Comparison of ENCODE assay signal across 9 cellular contexts in genomic region chr9:36991516-36992134, GRCh38. TPM values are rescaled to one million over a fixed set of nuclear protein-coding genes. Genes with fewer than 3 reads are reported as not detected.
DNase-seq lines count a peak whose midpoint lies in the region; ATAC-seq, FAIRE-seq and TF ChIP-seq lines count a peak whose summit lies in the region.
"Had no signal": no experiment of that assay in that cellular context is flagged by ENCODE, and none has a peak within 500 bp of the region (broad histone marks: within the 10 kb centered on the region; RNA-seq: fewer than 3 reads in every experiment).

No MANE protein-coding gene starts in this region.

- POLR2A ChIA-PET in PC-9 (lab: Charles Lee; ENCODE audit: unreplicated experiment) = interaction anchor here (0.5 kb wide), 1 partner anchor 12 kb away, joined by 7 read pairs; no protein-coding TSS in a partner anchor
- POLR2A ChIA-PET in endothelial cell of umbilical vein (lab: Charles Lee) = no interaction called here

- H3F3A ChIP-seq in PC-9 (ENCODE audit: insufficient read depth, low read depth) (no peaks in the 10 kb centered on the region), GM23248 (ENCODE audit: insufficient read depth) (no peaks in the 10 kb centered on the region)

- dilution Hi-C loops in endothelial cell of umbilical vein (cut with MboI; ENCODE audit: extremely low pct_ligation_motif_present, low sequenced_read_pairs) = no loop called here

- TF ChIP-seq POLR2A in endothelial cell of umbilical vein (IDR thresholded peaks at IDR 0.05; ENCODE audit: low read depth, low read length) = no peak

- WGBS in GM23248 (ENCODE audit: low coverage in 1 of 2, low lambda C conversion rate in 2 of 2, missing lambda C conversion rate in 2 of 2), 2 experiments = 9 to 15% methylated on average over 6 of the region's 6 CpGs

- H3K9me2 ChIP-seq in PC-9 (ENCODE audit: insufficient read depth) (no peaks in the 10 kb centered on the region), GM23248 (ENCODE audit: insufficient read depth) (no peaks in the 10 kb centered on the region)

- H3K9me1 ChIP-seq in endothelial cell of umbilical vein (replicated peaks; ENCODE audit: control insufficient read depth, extremely low read depth, insufficient read depth, low read length) = no peaks in the 10 kb centered on the region

- H3K9ac ChIP-seq in endothelial cell of umbilical vein (replicated peaks; ENCODE audit: extremely low read depth, insufficient read depth, low read length) = no peak overlapping the region
- no peak overlapping the region for H3K9ac ChIP-seq in GM23248

- intact Hi-C loops in left ventricle myocardium superior (cut with micrococcal nuclease) = no loop called here
- intact Hi-C loops in PC-9 (cut with micrococcal nuclease; ENCODE audit: unreplicated experiment) = loop anchor here (1.0 kb wide), 1 partner anchor 118 kb away; no protein-coding TSS in a partner anchor
- intact Hi-C loops in endothelial cell of umbilical vein (cut with micrococcal nuclease) = loop anchor here (1.0 kb wide), 2 partner anchors 118 to 129 kb away; no protein-coding TSS in a partner anchor

- no peak for FAIRE-seq in endothelial cell of umbilical vein (lab: Jason Lieb, UNC)

- H3K36me3 ChIP-seq in cardiac muscle cell (no peaks in the 10 kb centered on the region), PC-9 (ENCODE audit: low read depth) (no peaks in the 10 kb centered on the region), endothelial cell of umbilical vein (ENCODE audit: control insufficient read depth in 2 of 2, extremely low read depth in 1 of 2, insufficient read depth in 2 of 2, low read length in 2 of 2) (no peaks in the 10 kb centered on the region), GM23248 (ENCODE audit: low read depth) (no peaks in the 10 kb centered on the region)
- H3K36me3 ChIP-seq: thoracic aorta had no signal

- TF ChIP-seq CTCF in cardiac muscle cell (IDR thresholded peaks at IDR 0.05; ENCODE audit: low read depth, low read length) (peak; percentile 74), PC-9 (conservative IDR thresholded peaks at IDR 0.05) (peak; percentile 78), endothelial cell of umbilical vein (IDR thresholded peaks at IDR 0.05; ENCODE audit: extremely low read depth in 1 of 2, insufficient read depth in 1 of 2, low read depth in 1 of 2, low read length in 2 of 2) (peak; percentile 60 to 66)

- peaks cover 1% of the 10 kb centered on the region for H3K4me1 ChIP-seq in cardiac muscle cell (ENCODE audit: low read depth)
- H3K4me1 ChIP-seq in PC-9 (replicated peaks; ENCODE audit: insufficient read depth) = 0 out of 2 replicates have a peak, but pooled peaks cover 4% of the 10 kb centered on the region
- H3K4me1 ChIP-seq in endothelial cell of umbilical vein (ENCODE audit: control insufficient read depth, extremely low read depth, insufficient read depth, low read length) = no peaks in the 10 kb centered on the region
- no peaks in the 10 kb centered on the region for H3K4me1 ChIP-seq in GM23248 (ENCODE audit: insufficient read depth)

- H3K4me2 ChIP-seq in PC-9 = no peak overlapping the region
- H3K4me2 ChIP-seq in endothelial cell of umbilical vein (ENCODE audit: insufficient read depth, low read length) = no peak overlapping the region
- no peak overlapping the region for H3K4me2 ChIP-seq in GM23248 (ENCODE audit: unreplicated experiment)

- in situ Hi-C loops in GM23248 (cut with MboI) = no loop called here

- DNase-seq in cardiac muscle cell (ENCODE audit: low read depth in 1 of 2, low spot score in 1 of 2) (peak in 1 of 2 donors; percentile 47), left ventricle myocardium superior (no peak), PC-9 (peak in 1 of 2 experiments; percentile 25), endothelial cell of umbilical vein (ENCODE audit: low read depth, low spot score) (peak; percentile 16), GM23248 (no peak), CD1c-positive myeloid dendritic cell (ENCODE audit: extremely low spot score) (no peak)
- peak; percentile 37 for DNase-seq in stimulated activated CD4-positive, alpha-beta T cell treated with anti-CD3 and anti-CD28 coated beads, Interleukin-4, amount 100 ng/mL, for 1 hour

- CTCF ChIA-PET in PC-9 (lab: Charles Lee) (interaction anchor here (0.8 to 1.5 kb wide), 2 partner anchors 119 kb away, joined by 3 to 11 read pairs; no protein-coding TSS in a partner anchor), endothelial cell of umbilical vein (lab: Charles Lee) (interaction anchor here (0.7 to 7.1 kb wide), 4 partner anchors 18 to 359 kb away, joined by 3 to 81 read pairs (median 4); no protein-coding TSS in a partner anchor)

- ATAC-seq in left ventricle myocardium superior = no peak
- no peak for ATAC-seq in HG03025 (IDR thresholded peaks at IDR 0.05; ENCODE audit: low FRiP score, unreplicated experiment)

- H3K79me2 ChIP-seq in PC-9 (ENCODE audit: low read depth) = no peaks in the 10 kb centered on the region
- no peaks in the 10 kb centered on the region for H3K79me2 ChIP-seq in endothelial cell of umbilical vein (ENCODE audit: control insufficient read depth, insufficient read depth, low read length)
- no peaks in the 10 kb centered on the region for H3K79me2 ChIP-seq in GM23248 (ENCODE audit: insufficient read depth)

- H3K9me3 ChIP-seq in cardiac muscle cell (ENCODE audit: low read depth) = no peaks in the 10 kb centered on the region
- no peaks in the 10 kb centered on the region for H3K9me3 ChIP-seq in PC-9 (ENCODE audit: insufficient read depth, low read depth)
- H3K9me3 ChIP-seq in endothelial cell of umbilical vein (replicated peaks; ENCODE audit: control insufficient read depth, insufficient read depth, low read length) = peaks cover 4% of the 10 kb centered on the region
- H3K9me3 ChIP-seq in GM23248 (ENCODE audit: low read depth) = no peaks in the 10 kb centered on the region

- H3K4me3 ChIP-seq in cardiac muscle cell = no peak overlapping the region
- H3K4me3 ChIP-seq in PC-9 = no peak overlapping the region
- no peak overlapping the region for H3K4me3 ChIP-seq in endothelial cell of umbilical vein (replicated peaks in 1 of 3; ENCODE audit: insufficient read depth in 1 of 3, low read depth in 1 of 3, low read length in 3 of 3)
- no peak overlapping the region for H3K4me3 ChIP-seq in GM23248
- H3K4me3 ChIP-seq: thoracic aorta had no signal

- BruUV-seq in PC-9 (replicated peaks; lab: Mats Ljungman, UMichigan) = no TSS peak
- no TSS peak for BruUV-seq in endothelial cell of umbilical vein (replicated peaks; lab: Mats Ljungman, UMichigan)

- H3K27ac ChIP-seq in cardiac muscle cell (no peak overlapping the region), PC-9 (no peak overlapping the region), endothelial cell of umbilical vein (ENCODE audit: insufficient read depth, low read depth, low read length) (no peak overlapping the region), GM23248 (no peak overlapping the region)
- H3K27ac ChIP-seq: thoracic aorta had no signal

- H3K27me3 ChIP-seq in cardiac muscle cell (peaks cover 71% of the 10 kb centered on the region), PC-9 (ENCODE audit: insufficient read depth, low read depth) (no peaks in the 10 kb centered on the region), endothelial cell of umbilical vein (ENCODE audit: control insufficient read depth in 2 of 2, insufficient read depth in 2 of 2, low read length in 2 of 2) (peaks cover 32 to 36% of the 10 kb centered on the region in 2 experiments), GM23248 (replicated peaks; ENCODE audit: insufficient read depth) (peaks cover 41% of the 10 kb centered on the region)

- H2AFZ ChIP-seq in PC-9 = no peak overlapping the region
- no peak overlapping the region for H2AFZ ChIP-seq in endothelial cell of umbilical vein (ENCODE audit: low read depth, low read length)
- H2AFZ ChIP-seq in GM23248 = no peak overlapping the region

- no peaks in the 10 kb centered on the region for H4K20me1 ChIP-seq in PC-9 (ENCODE audit: insufficient read depth)
- H4K20me1 ChIP-seq in endothelial cell of umbilical vein (replicated peaks; ENCODE audit: control insufficient read depth, extremely low read depth, insufficient read depth, low read length) = no peaks in the 10 kb centered on the region
- no peaks in the 10 kb centered on the region for H4K20me1 ChIP-seq in GM23248 (ENCODE audit: insufficient read depth)

TF ChIP-seq in endothelial cell of umbilical vein, 7 proteins besides CTCF, POLR2A, EP300 and RAD21:
- TF ChIP-seq EZH2 (IDR thresholded peaks at IDR 0.05; ENCODE audit: borderline replicate concordance, low read depth, low read length, severe bottlenecking) (no peak), FOS (IDR thresholded peaks at IDR 0.05; ENCODE audit: borderline replicate concordance, insufficient read depth, low read length) (no peak), MAX (IDR thresholded peaks at IDR 0.05; ENCODE audit: insufficient read depth, insufficient read length) (no peak), JUN (IDR thresholded peaks at IDR 0.05; ENCODE audit: borderline replicate concordance, insufficient read depth, insufficient read length, low read depth) (no peak), MYC (IDR thresholded peaks at IDR 0.05; ENCODE audit: low read depth, low read length) (no peak), POLR2AphosphoS5 (IDR thresholded peaks at IDR 0.05; ENCODE audit: insufficient read depth, low read depth, low read length) (no peak), GATA2 (IDR thresholded peaks at IDR 0.05; ENCODE audit: insufficient read depth, insufficient read length, low read depth, low read length) (no peak)

RNA-seq across cellular contexts. Expression of gene PAX5, which starts 42.4 kb away (rescaled TPM):
- total RNA-seq in cardiac muscle cell = 0.88 TPM in 1 of 2 replicates, not detected in the other
- 0.14 TPM in 1 of 2 replicates, not detected in the other for polyA plus RNA-seq in cardiac muscle cell
- not detected for total RNA-seq in left ventricle myocardium superior
- not detected in 2 replicates for total RNA-seq in PC-9 (2021)
- not detected in 2 replicates for total RNA-seq in endothelial cell of umbilical vein
- polyA plus RNA-seq in endothelial cell of umbilical vein = not detected in 2 replicates
- not detected in 2 replicates for polyA plus RNA-seq in endothelial cell of umbilical vein (2011; cell fraction: cytosol; rRNA removed)
- polyA plus RNA-seq in endothelial cell of umbilical vein (2011; cell fraction: nucleus; rRNA removed) = not detected in 2 replicates
- not detected in 2 replicates for polyA plus RNA-seq in endothelial cell of umbilical vein (2012)
- polyA minus RNA-seq in endothelial cell of umbilical vein = not detected in 2 replicates
- polyA minus RNA-seq in endothelial cell of umbilical vein (2011; cell fraction: cytosol; rRNA and poly(A)+ RNA removed) = not detected
- not detected in 2 replicates for polyA minus RNA-seq in endothelial cell of umbilical vein (2011; cell fraction: nucleus; rRNA and poly(A)+ RNA removed)
- total RNA-seq in GM23248 (2014; rRNA removed; shearing (Covaris generic)) = not detected in 2 replicates
- polyA plus RNA-seq in GM23248 (2016; fragmentation: Nextera tagmentation; extraction: Ambion mirVana) = 0.09 TPM in 1 of 2 replicates, not detected in the other

Comparison
In these comparisons a context has a peak if more than half of its experiments do, and no peak if none do; other contexts are left out.
1. DNase-seq: peak in endothelial cell of umbilical vein (single experiment) and stimulated activated CD4-positive, alpha-beta T cell treated with anti-CD3 and anti-CD28 coated beads, Interleukin-4, amount 100 ng/mL, for 1 hour (single experiment); none in left ventricle myocardium superior (single experiment), GM23248 (single experiment) and CD1c-positive myeloid dendritic cell (single experiment).
2. Peak in every context shown above with its lines, with median percentiles within 50 percentile points of each other: CTCF ChIP-seq.